ENCODE assay signal across 1 cellular context in the genomic region with DNA sequence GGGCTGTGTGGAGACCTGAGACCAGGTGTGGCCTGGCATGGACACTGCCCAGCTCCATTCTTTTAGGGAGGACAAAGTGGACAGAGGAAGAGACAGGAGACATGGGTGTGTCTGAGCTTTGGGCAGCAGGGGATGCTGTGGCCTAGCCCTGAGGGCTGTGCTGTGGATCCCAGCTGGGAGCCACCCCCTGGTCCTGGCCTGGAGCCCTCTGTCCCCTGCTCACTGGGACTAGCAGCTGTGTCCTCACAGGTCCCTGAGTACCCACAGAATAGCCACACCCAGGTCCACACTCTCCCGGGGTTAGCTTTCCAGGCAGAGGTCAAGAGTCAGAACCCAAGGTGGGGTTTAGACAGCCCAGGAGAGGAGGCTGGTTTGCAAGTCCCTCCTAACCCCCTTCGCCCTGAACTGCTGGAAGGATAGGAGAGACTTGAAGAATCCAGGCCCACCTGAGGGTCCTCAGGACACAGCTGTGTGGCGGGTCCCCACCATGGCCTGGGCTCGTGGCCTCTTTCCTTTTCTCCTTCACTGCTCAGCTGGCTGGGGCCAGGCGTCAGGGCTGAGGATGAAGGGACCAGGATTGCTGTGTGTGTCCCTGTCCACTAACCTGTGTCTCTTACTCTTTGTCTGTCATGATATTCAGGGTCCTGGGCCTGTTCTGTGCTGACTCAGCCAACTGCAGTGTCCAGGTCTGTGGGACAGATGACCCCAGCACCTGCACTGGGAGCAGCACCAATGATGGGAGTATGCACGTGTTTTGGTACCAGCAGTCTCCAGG.
TF ChIP-seq lines count a peak whose summit lies in the region.

No MANE protein-coding gene starts in this region.

TF ChIP-seq in K562, 482 proteins besides CTCF, POLR2A, EP300 and RAD21 (continued from another document and continues in another):
- no peak for TF ChIP-seq TEAD1 (CRISPR knock-in tag; IDR thresholded peaks at IDR 0.05)
- 0 out of 2 replicates have a peak, but pooled peaks have one; percentile 25 for TF ChIP-seq PURB (CRISPR knock-in tag; IDR thresholded peaks at IDR 0.05; ENCODE audit: low read depth)
- no peak for TF ChIP-seq KHSRP (IDR thresholded peaks at IDR 0.05)
- 0 out of 4 replicates have a peak, but pooled peaks of 1 of the 2 experiments have one; percentile 76 for TF ChIP-seq MCM7 (IDR thresholded peaks at IDR 0.05)
- TF ChIP-seq, protein P1, sequence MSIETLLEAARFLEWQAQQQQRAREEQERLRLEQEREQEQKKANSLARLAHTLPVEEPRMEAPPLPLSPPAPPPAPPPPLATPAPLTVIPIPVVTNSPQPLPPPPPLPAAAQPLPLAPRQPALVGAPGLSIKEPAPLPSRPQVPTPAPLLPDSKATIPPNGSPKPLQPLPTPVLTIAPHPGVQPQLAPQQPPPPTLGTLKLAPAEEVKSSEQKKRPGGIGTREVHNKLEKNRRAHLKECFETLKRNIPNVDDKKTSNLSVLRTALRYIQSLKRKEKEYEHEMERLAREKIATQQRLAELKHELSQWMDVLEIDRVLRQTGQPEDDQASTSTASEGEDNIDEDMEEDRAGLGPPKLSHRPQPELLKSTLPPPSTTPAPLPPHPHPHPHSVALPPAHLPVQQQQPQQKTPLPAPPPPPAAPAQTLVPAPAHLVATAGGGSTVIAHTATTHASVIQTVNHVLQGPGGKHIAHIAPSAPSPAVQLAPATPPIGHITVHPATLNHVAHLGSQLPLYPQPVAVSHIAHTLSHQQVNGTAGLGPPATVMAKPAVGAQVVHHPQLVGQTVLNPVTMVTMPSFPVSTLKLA (conservative IDR thresholded peaks at IDR 0.05) = no peak
- TF ChIP-seq CREBBP (IDR thresholded peaks at IDR 0.05; ENCODE audit: low read depth, low read length) = no peak
- TF ChIP-seq, protein P2, sequence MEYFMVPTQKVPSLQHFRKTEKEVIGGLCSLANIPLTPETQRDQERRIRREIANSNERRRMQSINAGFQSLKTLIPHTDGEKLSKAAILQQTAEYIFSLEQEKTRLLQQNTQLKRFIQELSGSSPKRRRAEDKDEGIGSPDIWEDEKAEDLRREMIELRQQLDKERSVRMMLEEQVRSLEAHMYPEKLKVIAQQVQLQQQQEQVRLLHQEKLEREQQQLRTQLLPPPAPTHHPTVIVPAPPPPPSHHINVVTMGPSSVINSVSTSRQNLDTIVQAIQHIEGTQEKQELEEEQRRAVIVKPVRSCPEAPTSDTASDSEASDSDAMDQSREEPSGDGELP (CRISPR knock-in tag; IDR thresholded peaks at IDR 0.05; ENCODE audit: borderline replicate concordance) = peak; percentile 39; the same call in 1 of the 2 replicates
- no peak for TF ChIP-seq ZNF766 (CRISPR knock-in tag; conservative IDR thresholded peaks at IDR 0.05)
- no peak for TF ChIP-seq PTRF (tag; IDR thresholded peaks at IDR 0.05)
- no peak for TF ChIP-seq GTF2E2 (tag; IDR thresholded peaks at IDR 0.05)
- TF ChIP-seq POLR3A (IDR thresholded peaks at IDR 0.05; ENCODE audit: borderline replicate concordance, extremely low read depth, insufficient read depth, insufficient read length) = no peak
- TF ChIP-seq NCOA1 (IDR thresholded peaks at IDR 0.05; ENCODE audit: low read depth) = no peak
- no peak for TF ChIP-seq RAD51 (IDR thresholded peaks at IDR 0.05; ENCODE audit: borderline replicate concordance, low read depth)
- 0 out of 2 replicates have a peak, but pooled peaks have one; percentile 23 for TF ChIP-seq ZNF184 (CRISPR knock-in tag; IDR thresholded peaks at IDR 0.05)
- TF ChIP-seq, protein P3, sequence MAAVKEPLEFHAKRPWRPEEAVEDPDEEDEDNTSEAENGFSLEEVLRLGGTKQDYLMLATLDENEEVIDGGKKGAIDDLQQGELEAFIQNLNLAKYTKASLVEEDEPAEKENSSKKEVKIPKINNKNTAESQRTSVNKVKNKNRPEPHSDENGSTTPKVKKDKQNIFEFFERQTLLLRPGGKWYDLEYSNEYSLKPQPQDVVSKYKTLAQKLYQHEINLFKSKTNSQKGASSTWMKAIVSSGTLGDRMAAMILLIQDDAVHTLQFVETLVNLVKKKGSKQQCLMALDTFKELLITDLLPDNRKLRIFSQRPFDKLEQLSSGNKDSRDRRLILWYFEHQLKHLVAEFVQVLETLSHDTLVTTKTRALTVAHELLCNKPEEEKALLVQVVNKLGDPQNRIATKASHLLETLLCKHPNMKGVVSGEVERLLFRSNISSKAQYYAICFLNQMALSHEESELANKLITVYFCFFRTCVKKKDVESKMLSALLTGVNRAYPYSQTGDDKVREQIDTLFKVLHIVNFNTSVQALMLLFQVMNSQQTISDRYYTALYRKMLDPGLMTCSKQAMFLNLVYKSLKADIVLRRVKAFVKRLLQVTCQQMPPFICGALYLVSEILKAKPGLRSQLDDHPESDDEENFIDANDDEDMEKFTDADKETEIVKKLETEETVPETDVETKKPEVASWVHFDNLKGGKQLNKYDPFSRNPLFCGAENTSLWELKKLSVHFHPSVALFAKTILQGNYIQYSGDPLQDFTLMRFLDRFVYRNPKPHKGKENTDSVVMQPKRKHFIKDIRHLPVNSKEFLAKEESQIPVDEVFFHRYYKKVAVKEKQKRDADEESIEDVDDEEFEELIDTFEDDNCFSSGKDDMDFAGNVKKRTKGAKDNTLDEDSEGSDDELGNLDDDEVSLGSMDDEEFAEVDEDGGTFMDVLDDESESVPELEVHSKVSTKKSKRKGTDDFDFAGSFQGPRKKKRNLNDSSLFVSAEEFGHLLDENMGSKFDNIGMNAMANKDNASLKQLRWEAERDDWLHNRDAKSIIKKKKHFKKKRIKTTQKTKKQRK (IDR thresholded peaks at IDR 0.05; ENCODE audit: borderline replicate concordance, low read depth, low read length) = no peak
- no peak for TF ChIP-seq RBM34 (IDR thresholded peaks at IDR 0.05; ENCODE audit: borderline replicate concordance, insufficient read depth, low read length)
- TF ChIP-seq HIVEP1 (CRISPR knock-in tag; IDR thresholded peaks at IDR 0.05) = peak; percentile 19; the same call in 1 of the 2 replicates
- TF ChIP-seq SREBF2 (CRISPR knock-in tag; IDR thresholded peaks at IDR 0.05) = no peak
- no peak for TF ChIP-seq ZNF699 (CRISPR knock-in tag; IDR thresholded peaks at IDR 0.05; ENCODE audit: insufficient replicate concordance)
- no peak for TF ChIP-seq ZNF79 (CRISPR knock-in tag; IDR thresholded peaks at IDR 0.05; ENCODE audit: low read depth)
- 0 out of 2 replicates have a peak, but pooled peaks have one; percentile 79 for TF ChIP-seq MED1 (CRISPR knock-in tag; IDR thresholded peaks at IDR 0.05; ENCODE audit: borderline replicate concordance)
- TF ChIP-seq ELF2 (CRISPR knock-in tag; IDR thresholded peaks at IDR 0.05) = no peak
- TF ChIP-seq TGIF2 (CRISPR knock-in tag; IDR thresholded peaks at IDR 0.05) = peak; percentile 16; the same call in 1 of the 2 replicates
- 0 out of 2 replicates have a peak, but pooled peaks have one; percentile 31 for TF ChIP-seq ZNF124 (CRISPR knock-in tag; IDR thresholded peaks at IDR 0.05)
- no peak for TF ChIP-seq RNF219 (CRISPR knock-in tag; IDR thresholded peaks at IDR 0.05)
- TF ChIP-seq TCF3 (CRISPR knock-in tag; IDR thresholded peaks at IDR 0.05) = no peak
- TF ChIP-seq CHD1 (IDR thresholded peaks at IDR 0.05; ENCODE audit: low read length) = no peak
- TF ChIP-seq, protein P4, sequence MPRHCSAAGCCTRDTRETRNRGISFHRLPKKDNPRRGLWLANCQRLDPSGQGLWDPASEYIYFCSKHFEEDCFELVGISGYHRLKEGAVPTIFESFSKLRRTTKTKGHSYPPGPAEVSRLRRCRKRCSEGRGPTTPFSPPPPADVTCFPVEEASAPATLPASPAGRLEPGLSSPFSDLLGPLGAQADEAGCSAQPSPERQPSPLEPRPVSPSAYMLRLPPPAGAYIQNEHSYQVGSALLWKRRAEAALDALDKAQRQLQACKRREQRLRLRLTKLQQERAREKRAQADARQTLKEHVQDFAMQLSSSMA (CRISPR knock-in tag; IDR thresholded peaks at IDR 0.05) = no peak
- TF ChIP-seq PKNOX1 (IDR thresholded peaks at IDR 0.05) = no peak
- TF ChIP-seq BRF1 (IDR thresholded peaks at IDR 0.05; ENCODE audit: borderline replicate concordance, extremely low read depth, insufficient read length) = no peak
- no peak for TF ChIP-seq ETV6 (IDR thresholded peaks at IDR 0.05; ENCODE audit: borderline replicate concordance in 1 of 2, low read depth in 2 of 2, low read length in 1 of 2)
- no peak for TF ChIP-seq ETV6 (CRISPR knock-in tag; IDR thresholded peaks at IDR 0.05; ENCODE audit: borderline replicate concordance)
- TF ChIP-seq FOS (IDR thresholded peaks at IDR 0.05; ENCODE audit: extremely low read depth, insufficient read length) = no peak
- TF ChIP-seq PPARD (CRISPR knock-in tag; IDR thresholded peaks at IDR 0.05) = peak; percentile 9; the same call in 1 of the 2 replicates
- TF ChIP-seq CBX3 (IDR thresholded peaks at IDR 0.05; ENCODE audit: borderline replicate concordance in 1 of 2, low read length in 2 of 2) = no peak
- TF ChIP-seq ZBTB1 (CRISPR knock-in tag; IDR thresholded peaks at IDR 0.05; ENCODE audit: borderline replicate concordance, low read depth) = 0 out of 2 replicates have a peak, but pooled peaks have one; percentile 35
- no peak for TF ChIP-seq THRB (CRISPR knock-in tag; conservative IDR thresholded peaks at IDR 0.05)
- 0 out of 2 replicates have a peak, but pooled peaks have one; percentile 33 for TF ChIP-seq FOXP4 (CRISPR knock-in tag; IDR thresholded peaks at IDR 0.05; ENCODE audit: borderline replicate concordance)
